8 cellular contexts compared by ENCODE assay signal in the genomic region with DNA sequence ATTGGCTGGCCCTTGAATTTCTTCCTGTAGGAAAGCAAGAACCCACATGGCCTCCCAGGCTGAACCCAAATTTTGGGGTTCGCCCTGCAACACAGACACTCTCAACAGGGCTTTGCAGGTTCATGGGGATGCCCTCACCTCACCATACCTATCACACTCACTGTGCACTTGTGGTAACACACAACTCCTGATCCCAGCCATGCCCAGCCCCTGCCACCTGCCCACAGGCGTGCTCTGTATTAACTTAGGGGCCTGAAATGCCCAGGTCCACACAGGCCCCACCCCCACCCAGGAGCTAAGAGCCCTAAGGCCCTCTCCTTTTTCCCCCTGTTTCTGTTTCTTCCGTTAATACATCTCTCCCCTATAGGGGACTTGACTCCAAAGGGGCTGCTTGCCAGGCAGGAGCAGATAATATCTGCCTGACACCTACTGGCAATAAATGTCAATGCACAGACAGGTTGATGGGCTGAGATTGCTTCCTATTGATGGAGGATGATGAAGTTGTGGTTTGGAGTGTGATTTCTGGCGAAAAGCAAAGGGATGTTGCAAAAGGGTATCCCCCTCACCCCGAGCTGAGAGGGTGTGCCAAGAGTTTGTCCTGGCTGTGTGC.
DNase-seq lines count a peak whose midpoint lies in the region; ATAC-seq and TF ChIP-seq lines count a peak whose summit lies in the region.

No MANE protein-coding gene starts in this region.

- no TSS peak for BruUV-seq in OCI-LY7 (replicated peaks; lab: Mats Ljungman, UMichigan)

- TF ChIP-seq CTCF in 22Rv1 (IDR thresholded peaks at IDR 0.05) (peak; percentile 41), GM12873 (IDR thresholded peaks at IDR 0.05; ENCODE audit: insufficient read depth, low read depth, low read length, missing control alignments) (peak; percentile 72), OCI-LY7 (conservative IDR thresholded peaks at IDR 0.05; ENCODE audit: low read length) (peak; percentile 89)

- H3K36me3 Mint-ChIP-seq in naive thymus-derived CD8-positive, alpha-beta T cell = peaks cover 0 to 9% (median 2%) of the 10 kb centered on the region in 3 donors

- peak overlapping the region in 1 of 10 donors; percentile 24 for H3K4me3 Mint-ChIP-seq in naive thymus-derived CD8-positive, alpha-beta T cell

- H3K27me3 Mint-ChIP-seq in naive thymus-derived CD8-positive, alpha-beta T cell = peaks cover 5 to 24% (median 7%) of the 10 kb centered on the region in 5 donors

- H3K9me3 Mint-ChIP-seq in naive thymus-derived CD8-positive, alpha-beta T cell = peaks cover 0 to 14% (median 0%) of the 10 kb centered on the region in 9 donors

- H3K4me1 ChIP-seq in OCI-LY7 (ENCODE audit: insufficient read depth, low read length, poor library complexity, severe bottlenecking) = peaks cover 14% of the 10 kb centered on the region

- CTCF ChIA-PET in OCI-LY7 (lab: Charles Lee; ENCODE audit: unreplicated experiment) = interaction anchor here (0.5 to 0.6 kb wide), 4 partner anchors 167 to 714 kb away, joined by 3 to 8 read pairs (median 4); no protein-coding TSS in a partner anchor

- no peak for ATAC-seq in GM21447 (IDR thresholded peaks at IDR 0.05; ENCODE audit: unreplicated experiment)
- no peak for ATAC-seq in naive thymus-derived CD8-positive, alpha-beta T cell

- no peak overlapping the region for H3K27ac ChIP-seq in 22Rv1
- H3K27ac ChIP-seq in OCI-LY7 (ENCODE audit: low read depth, low read length, poor library complexity, severe bottlenecking) = no peak overlapping the region

- H3K79me2 ChIP-seq in OCI-LY7 (ENCODE audit: insufficient read depth, low read depth, low read length) = no peaks in the 10 kb centered on the region

- no peaks in the 10 kb centered on the region for H3K9me3 ChIP-seq in OCI-LY7 (ENCODE audit: low read length)

- DNase-seq in OCI-LY7 (ENCODE audit: low spot score) = peak; percentile 72
- DNase-seq in iPS-NIHi11 (ENCODE audit: low spot score) = peak; percentile 65
- DNase-seq in GM19238 (ENCODE audit: insufficient read length, low spot score) = no peak
- no peak for DNase-seq in SHP77 treated with DMSO at 0.1 percent for 48 hours (lab: John Stamatoyannopoulos, UW)
- no peak for DNase-seq in naive thymus-derived CD8-positive, alpha-beta T cell

- intact Hi-C loops in OCI-LY7 (cut with micrococcal nuclease; ENCODE audit: unreplicated experiment) = loop anchor here (1.0 to 2.0 kb wide), 3 partner anchors 48 to 915 kb away; no protein-coding TSS in a partner anchor

- POLR2A ChIA-PET in OCI-LY7 (lab: Charles Lee) = interaction anchor here (0.6 kb wide), 1 partner anchor 969 kb away, joined by 3 read pairs; the partner anchor contains the start of genes CEP104 and DFFB
- POLR2A ChIA-PET in naive thymus-derived CD8-positive, alpha-beta T cell (lab: Charles Lee) = no interaction called here

- H2AFZ ChIP-seq in OCI-LY7 (ENCODE audit: low read length) = no peak overlapping the region

- no peaks in the 10 kb centered on the region for H3K9me2 ChIP-seq in OCI-LY7 (ENCODE audit: insufficient read depth, low read length)

- H4K20me1 ChIP-seq in OCI-LY7 (ENCODE audit: insufficient read depth, low read length) = no peaks in the 10 kb centered on the region

- no peak overlapping the region for H3K4me2 ChIP-seq in OCI-LY7 (ENCODE audit: low read length)

- H3K36me3 ChIP-seq in OCI-LY7 (ENCODE audit: insufficient read depth, low read length) = no peaks in the 10 kb centered on the region

- H3K4me3 ChIP-seq in OCI-LY7 (ENCODE audit: low read depth, low read length, poor library complexity, severe bottlenecking) = no peak overlapping the region

- no peaks in the 10 kb centered on the region for H3K4me1 Mint-ChIP-seq in naive thymus-derived CD8-positive, alpha-beta T cell

- H3K27ac Mint-ChIP-seq in naive thymus-derived CD8-positive, alpha-beta T cell = no peak overlapping the region

Comparison
In these comparisons a context has a peak if more than half of its experiments do, and no peak if none do; other contexts are left out.
1. DNase-seq: peak in OCI-LY7 (single experiment) and iPS-NIHi11 (single experiment); none in GM19238 (single experiment), SHP77 treated with DMSO at 0.1 percent for 48 hours (single experiment) and naive thymus-derived CD8-positive, alpha-beta T cell (0 of 10).
2. Peak in every context shown above with its lines, with median percentiles within 50 percentile points of each other: CTCF ChIP-seq.